Comparison of ENCODE assay signal across 14 cellular contexts in genomic region chr5:4387295-4387694, GRCh38.
"Had no signal": no experiment of that assay in that cellular context is flagged by ENCODE, and none has a peak within 500 bp of the region (broad histone marks: within the 10 kb centered on the region; RNA-seq: fewer than 3 reads in every experiment).

No MANE protein-coding gene starts in this region.

- ATAC-seq: activated T-helper 17 cell treated with anti-CD3 and anti-CD28 coated beads, Interleukin-2, amount 50 U/mL, for 72 hours; body of pancreas; effector memory CD8-positive, alpha-beta T cell; left lobe of liver; stimulated activated naive CD8-positive, alpha-beta T cell treated with anti-CD3 and anti-CD28 coated beads, Interleukin-15, amount 100 ng/mL, for 72 hours had no signal

- H3K4me1 ChIP-seq: body of pancreas, uterus had no signal

- H3K27me3 ChIP-seq: body of pancreas, uterus had no signal

- H3K9me3 ChIP-seq: body of pancreas, uterus had no signal

- H3K4me3 ChIP-seq: body of pancreas, uterus had no signal

- DNase-seq: activated B cell treated with CpG ODN at 0.5 μM for 24 hours; activated CD4-positive, alpha-beta T cell treated with anti-CD3 and anti-CD28 coated beads, Interleukin-2, amount 10 ng/mL, durations not matched to agents 7 days and 5 days; activated naive CD4-positive, alpha-beta T cell treated with anti-CD3 and anti-CD28 coated beads for 36 hours; activated T-cell treated with anti-CD3 and anti-CD28 coated beads for 4 hours; effector memory CD8-positive, alpha-beta T cell; erythroblast; mesendoderm; stimulated activated CD4-positive, alpha-beta T cell treated with anti-CD3 and anti-CD28 coated beads, Interleukin-15, amount 100 ng/mL, for 24 hours; stimulated activated CD4-positive, alpha-beta T cell treated with anti-CD3 and anti-CD28 coated beads, Interleukin-4, amount 100 ng/mL, for 24 hours; stimulated activated naive CD8-positive, alpha-beta T cell treated with anti-CD3 and anti-CD28 coated beads, Interleukin-15, amount 100 ng/mL, for 72 hours; uterus had no signal

- H3K27ac ChIP-seq: body of pancreas, uterus had no signal
